ENCODE assay signal across 23 cellular contexts in the genomic region with DNA sequence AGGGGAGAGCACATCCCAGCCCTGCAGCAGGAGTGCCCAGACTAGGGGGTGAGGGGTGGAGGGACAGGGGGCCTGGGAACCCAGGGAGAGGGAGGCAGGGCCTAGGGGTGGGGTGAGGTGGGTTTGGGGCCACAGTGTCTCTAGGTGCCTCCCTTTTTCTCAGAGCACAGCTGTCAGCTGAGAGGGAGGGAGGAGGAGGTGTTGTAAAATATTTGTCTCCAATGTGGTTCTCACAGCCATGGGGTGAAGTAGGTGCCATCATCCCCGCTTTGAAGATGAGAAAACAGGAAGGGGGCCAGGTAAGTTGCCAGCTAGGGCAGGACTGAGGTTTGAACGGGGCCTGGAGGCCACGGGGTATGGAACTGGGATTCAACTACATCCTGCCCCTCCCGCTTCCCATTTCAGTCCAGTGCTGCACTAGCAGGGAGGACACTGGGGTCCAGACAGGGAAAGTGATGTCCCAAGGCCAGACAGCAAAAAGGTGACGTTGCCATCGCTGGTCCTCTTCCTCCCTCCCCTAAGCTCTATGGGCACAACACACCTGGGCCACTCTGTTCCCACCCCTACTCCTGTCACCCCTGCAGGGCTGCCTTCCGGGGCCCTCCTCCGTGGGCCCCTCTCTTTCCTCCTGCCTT. TPM values are rescaled to one million over a fixed set of nuclear protein-coding genes. Genes with fewer than 3 reads are reported as not detected.
DNase-seq lines count a peak whose midpoint lies in the region; ATAC-seq and TF ChIP-seq lines count a peak whose summit lies in the region.
"Had no signal": no experiment of that assay in that cellular context is flagged by ENCODE, and none has a peak within 500 bp of the region (broad histone marks: within the 10 kb centered on the region; RNA-seq: fewer than 3 reads in every experiment).

No MANE protein-coding gene starts in this region.

- peak overlapping the region; percentile 64 for H3K27ac Mint-ChIP-seq in activated CD4-positive, alpha-beta T cell treated with anti-CD3 and anti-CD28 coated beads, Interleukin-2, amount 10 ng/mL, durations not matched to agents 24 days and 14 days
- H3K27ac Mint-ChIP-seq in CD8-positive, alpha-beta T cell = peak overlapping the region; percentile 90
- H3K27ac Mint-ChIP-seq in activated CD8-positive, alpha-beta T cell treated with anti-CD3 and anti-CD28 coated beads for 36 hours = peak overlapping the region; percentile 81
- peak overlapping the region in 5 of 6 donors; percentile 37 to 87 (median 82) for H3K27ac Mint-ChIP-seq in immature natural killer cell

- intact Hi-C loops in activated CD4-positive, alpha-beta T cell treated with anti-CD3 and anti-CD28 coated beads, Interleukin-2, amount 10 ng/mL, durations not matched to agents 24 days and 14 days (cut with micrococcal nuclease) = no loop called here
- intact Hi-C loops in CD8-positive, alpha-beta T cell (cut with DNase I, micrococcal nuclease) = no loop called here
- intact Hi-C loops in activated CD8-positive, alpha-beta T cell treated with anti-CD3 and anti-CD28 coated beads for 36 hours (cut with micrococcal nuclease) = no loop called here

- peak; percentile 49 for ATAC-seq in CD8-positive, alpha-beta T cell
- peak; percentile 18 for ATAC-seq in activated CD8-positive, alpha-beta T cell treated with anti-CD3 and anti-CD28 coated beads for 36 hours
- ATAC-seq: A549, esophagus mucosa, HepG2, left cardiac atrium, psoas muscle had no signal

- H3K4me1 ChIP-seq in CD8-positive, alpha-beta T cell (ENCODE audit: insufficient read depth, low read length) = peaks cover 25% of the 10 kb centered on the region
- H3K4me1 ChIP-seq: A549, uterus had no signal

- H3K9me3 Mint-ChIP-seq in activated CD4-positive, alpha-beta T cell treated with anti-CD3 and anti-CD28 coated beads, Interleukin-2, amount 10 ng/mL, durations not matched to agents 24 days and 14 days = no peaks in the 10 kb centered on the region
- no peaks in the 10 kb centered on the region for H3K9me3 Mint-ChIP-seq in CD8-positive, alpha-beta T cell
- no peaks in the 10 kb centered on the region for H3K9me3 Mint-ChIP-seq in activated CD8-positive, alpha-beta T cell treated with anti-CD3 and anti-CD28 coated beads for 36 hours
- H3K9me3 Mint-ChIP-seq in immature natural killer cell = no peaks in the 10 kb centered on the region

- H3K27me3 Mint-ChIP-seq in activated CD4-positive, alpha-beta T cell treated with anti-CD3 and anti-CD28 coated beads, Interleukin-2, amount 10 ng/mL, durations not matched to agents 24 days and 14 days = no peaks in the 10 kb centered on the region
- no peaks in the 10 kb centered on the region for H3K27me3 Mint-ChIP-seq in CD8-positive, alpha-beta T cell (ENCODE audit: low read depth)
- no peaks in the 10 kb centered on the region for H3K27me3 Mint-ChIP-seq in activated CD8-positive, alpha-beta T cell treated with anti-CD3 and anti-CD28 coated beads for 36 hours
- H3K27me3 Mint-ChIP-seq in immature natural killer cell (ENCODE audit: low read depth in 3 of 3) = peaks cover 0 to 4% (median 0%) of the 10 kb centered on the region in 3 donors

- H3K27me3 ChIP-seq in CD8-positive, alpha-beta T cell (ENCODE audit: insufficient read depth, low read length) = no peaks in the 10 kb centered on the region
- H3K27me3 ChIP-seq: SJCRH30, uterus had no signal

- H3K4me1 Mint-ChIP-seq in activated CD4-positive, alpha-beta T cell treated with anti-CD3 and anti-CD28 coated beads, Interleukin-2, amount 10 ng/mL, durations not matched to agents 24 days and 14 days = peaks cover 26% of the 10 kb centered on the region
- peaks cover 34% of the 10 kb centered on the region for H3K4me1 Mint-ChIP-seq in CD8-positive, alpha-beta T cell (ENCODE audit: low read depth)
- H3K4me1 Mint-ChIP-seq in activated CD8-positive, alpha-beta T cell treated with anti-CD3 and anti-CD28 coated beads for 36 hours (ENCODE audit: low read depth) = peaks cover 36% of the 10 kb centered on the region
- H3K4me1 Mint-ChIP-seq in immature natural killer cell = peaks cover 22 to 43% of the 10 kb centered on the region in 2 donors
- H3K4me1 Mint-ChIP-seq: CD14-positive monocyte had no signal

- H3K27ac ChIP-seq in CD8-positive, alpha-beta T cell (ENCODE audit: low read depth, low read length) = no peak overlapping the region
- H3K27ac ChIP-seq: A549, psoas muscle, SJCRH30, uterus had no signal

- CTCF ChIA-PET in CD8-positive, alpha-beta T cell (lab: Charles Lee) = no interaction called here
- CTCF ChIA-PET in activated CD8-positive, alpha-beta T cell treated with anti-CD3 and anti-CD28 coated beads for 36 hours (lab: Charles Lee) = no interaction called here

- DNase-seq in activated CD4-positive, alpha-beta T cell treated with anti-CD3 and anti-CD28 coated beads, Interleukin-2, amount 10 ng/mL, durations not matched to agents 24 days and 14 days = no peak
- no peak for DNase-seq in activated CD4-positive, alpha-beta T cell treated with anti-CD3 and anti-CD28 coated beads for 1 hour
- peak in 4 of 7 experiments; percentile 11 to 58 (median 34) for DNase-seq in CD8-positive, alpha-beta T cell
- DNase-seq in activated CD8-positive, alpha-beta T cell treated with anti-CD3 and anti-CD28 coated beads for 36 hours = peak; percentile 26
- DNase-seq in immature natural killer cell = peak in 2 of 3 donors; percentile 21 to 34
- DNase-seq in SHP77 treated with DMSO at 0.1 percent for 48 hours (lab: John Stamatoyannopoulos, UW) = no peak
- no peak for DNase-seq in NCI-H2029 (lab: John Stamatoyannopoulos, UW)
- DNase-seq in stimulated activated naive CD4-positive, alpha-beta T cell (lab: John Stamatoyannopoulos, UW) = no peak
- DNase-seq: caudate nucleus; DMS79; left cardiac atrium; mesendoderm; NCI-H146; NCI-H774; psoas muscle; SJCRH30; small intestine; stimulated activated CD4-positive, alpha-beta T cell treated with anti-CD3 and anti-CD28 coated beads, Interleukin-4, amount 100 ng/mL, for 4 hours; uterus had no signal

- H3K4me3 Mint-ChIP-seq in activated CD4-positive, alpha-beta T cell treated with anti-CD3 and anti-CD28 coated beads, Interleukin-2, amount 10 ng/mL, durations not matched to agents 24 days and 14 days = peak overlapping the region; percentile 32
- H3K4me3 Mint-ChIP-seq in CD8-positive, alpha-beta T cell = peak overlapping the region; percentile 71
- no peak overlapping the region for H3K4me3 Mint-ChIP-seq in activated CD8-positive, alpha-beta T cell treated with anti-CD3 and anti-CD28 coated beads for 36 hours
- peak overlapping the region; percentile 42 to 70 (median 64) for H3K4me3 Mint-ChIP-seq in immature natural killer cell

- POLR2A ChIA-PET in CD8-positive, alpha-beta T cell (lab: Charles Lee) = no interaction called here
- POLR2A ChIA-PET in activated CD8-positive, alpha-beta T cell treated with anti-CD3 and anti-CD28 coated beads for 36 hours (lab: Charles Lee) = no interaction called here

- no peaks in the 10 kb centered on the region for H3K36me3 Mint-ChIP-seq in activated CD4-positive, alpha-beta T cell treated with anti-CD3 and anti-CD28 coated beads, Interleukin-2, amount 10 ng/mL, durations not matched to agents 24 days and 14 days (ENCODE audit: low read depth)
- H3K36me3 Mint-ChIP-seq in CD8-positive, alpha-beta T cell = no peaks in the 10 kb centered on the region
- H3K36me3 Mint-ChIP-seq in activated CD8-positive, alpha-beta T cell treated with anti-CD3 and anti-CD28 coated beads for 36 hours (ENCODE audit: low read depth) = no peaks in the 10 kb centered on the region
- no peaks in the 10 kb centered on the region for H3K36me3 Mint-ChIP-seq in immature natural killer cell
- H3K36me3 Mint-ChIP-seq: CD14-positive monocyte had no signal

- no peak overlapping the region for H3K4me3 ChIP-seq in CD8-positive, alpha-beta T cell (ENCODE audit: low read depth, low read length)
- H3K4me3 ChIP-seq: A549, psoas muscle, SJCRH30, uterus had no signal

- no peaks in the 10 kb centered on the region for H3K36me3 ChIP-seq in CD8-positive, alpha-beta T cell (ENCODE audit: insufficient read depth, low read length)
- H3K36me3 ChIP-seq: SJCRH30, uterus had no signal

- no peaks in the 10 kb centered on the region for H3K9me3 ChIP-seq in CD8-positive, alpha-beta T cell (ENCODE audit: low read length)
- H3K9me3 ChIP-seq: A549, psoas muscle, SJCRH30, uterus had no signal

- TF ChIP-seq CTCF in CD8-positive, alpha-beta T cell (IDR thresholded peaks at IDR 0.05) = no peak
- no peak for TF ChIP-seq CTCF in activated CD8-positive, alpha-beta T cell treated with anti-CD3 and anti-CD28 coated beads for 36 hours (IDR thresholded peaks at IDR 0.05)

RNA-seq across cellular contexts. Expression of a gene that starts 20.3 kb away (rescaled TPM):
- total RNA-seq in activated CD4-positive, alpha-beta T cell treated with anti-CD3 and anti-CD28 coated beads, Interleukin-2, amount 10 ng/mL, durations not matched to agents 24 days and 14 days = not detected in 2 replicates
- 1 to 10 TPM; 1.7 to 2.4 TPM for total RNA-seq in CD8-positive, alpha-beta T cell
- total RNA-seq in activated CD8-positive, alpha-beta T cell treated with anti-CD3 and anti-CD28 coated beads for 36 hours = under 1 TPM; 0.47 to 0.51 TPM
- polyA plus RNA-seq in immature natural killer cell = 10 to 100 TPM in 1 of 3 donors, 1 to 10 TPM in 2; 2.9 to 10.3 (median 3.3) TPM
- total RNA-seq: esophagus mucosa, HepG2, SJCRH30 had no signal
- polyA plus RNA-seq: CD14-positive monocyte, HepG2 had no signal

Comparison
In these comparisons a context has a peak if more than half of its experiments do, and no peak if none do; other contexts are left out.
1. DNase-seq: peak in CD8-positive, alpha-beta T cell (4 of 7), activated CD8-positive, alpha-beta T cell treated with anti-CD3 and anti-CD28 coated beads for 36 hours (single experiment) and immature natural killer cell (2 of 3); none in activated CD4-positive, alpha-beta T cell treated with anti-CD3 and anti-CD28 coated beads, Interleukin-2, amount 10 ng/mL, durations not matched to agents 24 days and 14 days (single experiment), activated CD4-positive, alpha-beta T cell treated with anti-CD3 and anti-CD28 coated beads for 1 hour (single experiment), SHP77 treated with DMSO at 0.1 percent for 48 hours (single experiment), NCI-H2029 (single experiment) and stimulated activated naive CD4-positive, alpha-beta T cell (0 of 6).
2. Peak in every context shown above with its lines, with median percentiles within 50 percentile points of each other: H3K27ac Mint-ChIP-seq.